20 cellular contexts compared by ENCODE assay signal in genomic region chr5:150662731-150663516, GRCh38. TPM values are rescaled to one million over a fixed set of nuclear protein-coding genes. Genes with fewer than 3 reads are reported as not detected.
DNase-seq lines count a peak whose midpoint lies in the region; ATAC-seq and TF ChIP-seq lines count a peak whose summit lies in the region.
"Had no signal": no experiment of that assay in that cellular context is flagged by ENCODE, and none has a peak within 500 bp of the region (broad histone marks: within the 10 kb centered on the region; RNA-seq: fewer than 3 reads in every experiment).

No MANE protein-coding gene starts in this region.

- H3K9me3 ChIP-seq in endodermal cell (ENCODE audit: control insufficient read depth, low read length) (no peaks in the 10 kb centered on the region), osteoblast (ENCODE audit: low read depth, low read length) (no peaks in the 10 kb centered on the region)

- peaks cover 0 to under 1% of the 10 kb centered on the region in 2 donors for H3K4me1 Mint-ChIP-seq in natural killer cell treated with Interleukin-12 subunit alpha and Interleukin-12 subunit beta and Interleukin-15 and Interleukin-18, amount 100 ng/mL, for 72 hours (ENCODE audit: low read depth in 2 of 2)
- H3K4me1 Mint-ChIP-seq in natural killer cell: no peaks in the 10 kb centered on the region
- peaks cover 30% of the 10 kb centered on the region for H3K4me1 Mint-ChIP-seq in endodermal cell
- no peaks in the 10 kb centered on the region for H3K4me1 Mint-ChIP-seq in stimulated activated memory B cell treated with anti-CD40 and anti-IgM and Interleukin-4, amounts not matched to agents 10 μg/mL and 1 μg/mL and 100 μg/mL, for 72 hours
- H3K4me1 Mint-ChIP-seq: CD14-positive monocyte had no signal

- ATAC-seq in natural killer cell treated with Interleukin-12 subunit alpha and Interleukin-12 subunit beta and Interleukin-15 and Interleukin-18, amount 100 ng/mL, for 72 hours: peak in 1 of 2 donors; percentile 31
- no peak for ATAC-seq in natural killer cell
- ATAC-seq in GM19035 (IDR thresholded peaks at IDR 0.05; ENCODE audit: unreplicated experiment): no peak
- no peak for ATAC-seq in stimulated activated memory B cell treated with anti-CD40 and anti-IgM and Interleukin-4, amounts not matched to agents 10 μg/mL and 1 μg/mL and 100 μg/mL, for 72 hours

- peaks cover 4 to 8% of the 10 kb centered on the region in 2 donors for H3K27me3 Mint-ChIP-seq in natural killer cell treated with Interleukin-12 subunit alpha and Interleukin-12 subunit beta and Interleukin-15 and Interleukin-18, amount 100 ng/mL, for 72 hours
- peaks cover 0 to 6% of the 10 kb centered on the region in 2 donors for H3K27me3 Mint-ChIP-seq in natural killer cell (ENCODE audit: low read depth in 2 of 2)
- peaks cover 4% of the 10 kb centered on the region for H3K27me3 Mint-ChIP-seq in endodermal cell (ENCODE audit: insufficient read depth)
- H3K27me3 Mint-ChIP-seq in stimulated activated memory B cell treated with anti-CD40 and anti-IgM and Interleukin-4, amounts not matched to agents 10 μg/mL and 1 μg/mL and 100 μg/mL, for 72 hours: peaks cover 18% of the 10 kb centered on the region

- no peaks in the 10 kb centered on the region for H4K20me1 ChIP-seq in osteoblast (ENCODE audit: insufficient read depth, low read length)

- H3K27me3 ChIP-seq in endodermal cell (ENCODE audit: control insufficient read depth, insufficient read depth, low read length, poor library complexity, severe bottlenecking) (no peaks in the 10 kb centered on the region), osteoblast (ENCODE audit: insufficient read depth, low read length) (peaks cover 13% of the 10 kb centered on the region)

- H3K9ac ChIP-seq in endodermal cell (ENCODE audit: extremely low read depth, low read length, poor library complexity, severe bottlenecking): no peak overlapping the region

- H3K36me3 ChIP-seq in endodermal cell (ENCODE audit: control insufficient read depth, insufficient read depth, low read length) (no peaks in the 10 kb centered on the region), osteoblast (ENCODE audit: insufficient read depth, low read length) (no peaks in the 10 kb centered on the region)

- WGBS in endodermal cell (ENCODE audit: insufficient coverage in 1 of 2, insufficient read length in 1 of 2), 2 experiments: 88 to 94% methylated on average over 2 to 3 of the region's 4 CpGs

- H3K4me3 ChIP-seq in endodermal cell (ENCODE audit: low read length) (no peak overlapping the region), osteoblast (ENCODE audit: insufficient read depth, low read length) (no peak overlapping the region)
- H3K4me3 ChIP-seq: PC-9 had no signal

- no peaks in the 10 kb centered on the region for H3K9me3 Mint-ChIP-seq in natural killer cell treated with Interleukin-12 subunit alpha and Interleukin-12 subunit beta and Interleukin-15 and Interleukin-18, amount 100 ng/mL, for 72 hours
- H3K9me3 Mint-ChIP-seq in natural killer cell: no peaks in the 10 kb centered on the region
- no peaks in the 10 kb centered on the region for H3K9me3 Mint-ChIP-seq in endodermal cell
- H3K9me3 Mint-ChIP-seq in stimulated activated memory B cell treated with anti-CD40 and anti-IgM and Interleukin-4, amounts not matched to agents 10 μg/mL and 1 μg/mL and 100 μg/mL, for 72 hours: no peaks in the 10 kb centered on the region

- no peaks in the 10 kb centered on the region for H3K36me3 Mint-ChIP-seq in natural killer cell treated with Interleukin-12 subunit alpha and Interleukin-12 subunit beta and Interleukin-15 and Interleukin-18, amount 100 ng/mL, for 72 hours
- no peaks in the 10 kb centered on the region for H3K36me3 Mint-ChIP-seq in natural killer cell
- peaks cover 4% of the 10 kb centered on the region for H3K36me3 Mint-ChIP-seq in endodermal cell (ENCODE audit: low read depth)
- H3K36me3 Mint-ChIP-seq in stimulated activated memory B cell treated with anti-CD40 and anti-IgM and Interleukin-4, amounts not matched to agents 10 μg/mL and 1 μg/mL and 100 μg/mL, for 72 hours: no peaks in the 10 kb centered on the region
- H3K36me3 Mint-ChIP-seq: CD14-positive monocyte had no signal

- H3K79me2 ChIP-seq in osteoblast (ENCODE audit: insufficient read depth, low read length): no peaks in the 10 kb centered on the region

- no peak overlapping the region for H3K27ac ChIP-seq in endodermal cell (ENCODE audit: low read depth, low read length)
- H3K27ac ChIP-seq in osteoblast (ENCODE audit: low read depth, low read length): no peak overlapping the region
- H3K27ac ChIP-seq: PC-9 had no signal

- no peak overlapping the region for H3K4me3 Mint-ChIP-seq in natural killer cell treated with Interleukin-12 subunit alpha and Interleukin-12 subunit beta and Interleukin-15 and Interleukin-18, amount 100 ng/mL, for 72 hours
- H3K4me3 Mint-ChIP-seq in natural killer cell: no peak overlapping the region
- H3K4me3 Mint-ChIP-seq in endodermal cell: no peak overlapping the region
- no peak overlapping the region for H3K4me3 Mint-ChIP-seq in stimulated activated memory B cell treated with anti-CD40 and anti-IgM and Interleukin-4, amounts not matched to agents 10 μg/mL and 1 μg/mL and 100 μg/mL, for 72 hours
- H3K4me3 Mint-ChIP-seq: CD14-positive monocyte had no signal

- no peak overlapping the region for H2AFZ ChIP-seq in osteoblast (ENCODE audit: low read length)
- H2AFZ ChIP-seq: PC-9 had no signal

- H3K27ac Mint-ChIP-seq in natural killer cell treated with Interleukin-12 subunit alpha and Interleukin-12 subunit beta and Interleukin-15 and Interleukin-18, amount 100 ng/mL, for 72 hours: no peak overlapping the region
- H3K27ac Mint-ChIP-seq in natural killer cell (no peak overlapping the region), endodermal cell (no peak overlapping the region)
- no peak overlapping the region for H3K27ac Mint-ChIP-seq in stimulated activated memory B cell treated with anti-CD40 and anti-IgM and Interleukin-4, amounts not matched to agents 10 μg/mL and 1 μg/mL and 100 μg/mL, for 72 hours

- DNase-seq in natural killer cell treated with Interleukin-12 subunit alpha and Interleukin-12 subunit beta and Interleukin-15 and Interleukin-18, amount 100 ng/mL, for 72 hours (ENCODE audit: low spot score): peak; percentile 37
- DNase-seq in natural killer cell (no peak), endodermal cell (no peak), osteoblast (ENCODE audit: insufficient read length, low spot score, missing footprints) (peak; percentile 67), NCI-H2171 (lab: John Stamatoyannopoulos, UW) (no peak), middle frontal gyrus (ENCODE audit: extremely low spot score, low spot score) (no peak)
- DNase-seq: ACHN, AML-193, COR-L47, EL, KG1, NCI-H1436, NCI-H2029 treated with DMSO at 0.1 percent for 48 hours, NCI-H774, PC-9 had no signal

- TF ChIP-seq CTCF in natural killer cell (IDR thresholded peaks at IDR 0.05) (no peak), endodermal cell (conservative IDR thresholded peaks at IDR 0.05) (peak; percentile 40), osteoblast (IDR thresholded peaks at IDR 0.05; ENCODE audit: extremely low read depth, low read depth, low read length) (no peak)

- H3K4me2 ChIP-seq in osteoblast (ENCODE audit: insufficient read depth, low read length): no peak overlapping the region
- H3K4me2 ChIP-seq: PC-9 had no signal

- H3K4me1 ChIP-seq in endodermal cell (ENCODE audit: control insufficient read depth, insufficient read depth, low read length): peaks cover 15% of the 10 kb centered on the region
- no peaks in the 10 kb centered on the region for H3K4me1 ChIP-seq in osteoblast (ENCODE audit: insufficient read depth, low read length)

- intact Hi-C loops in natural killer cell (cut with micrococcal nuclease): no loop called here

RNA-seq across cellular contexts. Expression of gene MYOZ3, which starts 1.9 kb away (rescaled TPM):
- total RNA-seq in natural killer cell treated with Interleukin-12 subunit alpha and Interleukin-12 subunit beta and Interleukin-15 and Interleukin-18, amount 100 ng/mL, for 72 hours: not detected
- total RNA-seq in natural killer cell: not detected
- 10 to 100 TPM; 12.4 to 15.8 TPM for total RNA-seq in endodermal cell
- polyA plus RNA-seq in endodermal cell (2013, experiment 1 of 2): 4.8 TPM
- 3.3 TPM for polyA plus RNA-seq in endodermal cell (2013, experiment 2 of 2)
- under 0.01 TPM in 1 of 2 replicates, not detected in the other for total RNA-seq in osteoblast
- total RNA-seq: NCI-H460, PC-9, SK-MEL-5 had no signal
- polyA plus RNA-seq: CD14-positive monocyte had no signal

RNA-seq across cellular contexts. Expression of gene SYNPO, which starts 22.5 kb away (rescaled TPM):
- 1 to 10 TPM; 1.0 to 9.3 TPM for total RNA-seq in natural killer cell treated with Interleukin-12 subunit alpha and Interleukin-12 subunit beta and Interleukin-15 and Interleukin-18, amount 100 ng/mL, for 72 hours
- under 1 TPM in 2 of 3 donors, not detected in 1; 0.16 to 0.48 TPM for total RNA-seq in natural killer cell
- total RNA-seq in endodermal cell: 1 to 10 TPM; 4.2 to 4.5 TPM
- 3.8 TPM for polyA plus RNA-seq in endodermal cell (2013, experiment 1 of 2)
- polyA plus RNA-seq in endodermal cell (2013, experiment 2 of 2): 4.6 TPM
- total RNA-seq in osteoblast: 2.7 and 4.0 TPM in 2 replicates
- total RNA-seq: SK-MEL-5 had no signal
- polyA plus RNA-seq: CD14-positive monocyte had no signal

RNA-seq across cellular contexts. Expression of gene RBM22, which starts 37.9 kb away (rescaled TPM):
- total RNA-seq in natural killer cell treated with Interleukin-12 subunit alpha and Interleukin-12 subunit beta and Interleukin-15 and Interleukin-18, amount 100 ng/mL, for 72 hours: 10 to 100 TPM; 72.5 to 80.0 TPM
- total RNA-seq in natural killer cell: 100 to 1,000 TPM; 136 to 149 (median 145) TPM
- total RNA-seq in endodermal cell: 10 to 100 TPM; 42.7 to 44.3 TPM
- 66.3 TPM for polyA plus RNA-seq in endodermal cell (2013, experiment 1 of 2)
- polyA plus RNA-seq in endodermal cell (2013, experiment 2 of 2): 58.8 TPM
- total RNA-seq in osteoblast: 27.1 and 29.2 TPM in 2 replicates

Comparison
In these comparisons a context has a peak if more than half of its experiments do, and no peak if none do; other contexts are left out.
1. DNase-seq: peak in natural killer cell treated with Interleukin-12 subunit alpha and Interleukin-12 subunit beta and Interleukin-15 and Interleukin-18, amount 100 ng/mL, for 72 hours (single experiment) and osteoblast (single experiment); none in natural killer cell (single experiment), endodermal cell (single experiment), NCI-H2171 (single experiment) and middle frontal gyrus (single experiment).
2. RNA of gene MYOZ3, which starts 1.9 kb away (total RNA-seq): 12.4 to 15.8 TPM in endodermal cell; not detected in natural killer cell, not detected in natural killer cell treated with Interleukin-12 subunit alpha and Interleukin-12 subunit beta and Interleukin-15 and Interleukin-18, amount 100 ng/mL, for 72 hours and under 0.01 TPM in osteoblast; every median in the first group is over 10 times any median in the second.